ENCODE assay signal across 22 cellular contexts in genomic region chr1:25073640-25074270, GRCh38.
A peak's percentile ranks its signal among the peaks of the same experiment; 100 is the strongest.
DNase-seq lines count a peak whose midpoint lies in the region; ATAC-seq and TF ChIP-seq lines count a peak whose summit lies in the region.
"Had no signal": no experiment of that assay in that cellular context is flagged by ENCODE, and none has a peak within 500 bp of the region (broad histone marks: within the 10 kb centered on the region; RNA-seq: fewer than 3 reads in every experiment).

No MANE protein-coding gene starts in this region.

- DNase-seq in SK-N-MC (ENCODE audit: low read depth, low spot score) (no peak), lower lobe of right lung (peak; percentile 28), sigmoid colon (peak; percentile 41), NAMALWA (ENCODE audit: low spot score) (no peak), GM10266 (ENCODE audit: extremely low spot score) (no peak), pons (ENCODE audit: low spot score) (no peak)
- no peak for DNase-seq in central memory CD4-positive, alpha-beta T cell
- DNase-seq: ACHN; CD8-positive, alpha-beta T cell; KBM-7; MM.1S; NCI-H1092; NCI-H1436 treated with DMSO at 0.1 percent for 48 hours; NCI-H2029; NCI-H2227 treated with DMSO at 0.1 percent for 48 hours; NCI-H510A; PC-9; RPMI8226; SIG-M5 had no signal

- intact Hi-C loops in lower lobe of right lung (cut with DNase I): no loop called here
- intact Hi-C loops in sigmoid colon (cut with DNase I): no loop called here

- H3K9ac ChIP-seq in BLaER1: no peak overlapping the region
- H3K9ac ChIP-seq in SK-N-MC (ENCODE audit: insufficient read length): peak overlapping the region; percentile 75
- H3K9ac ChIP-seq: BLaER1 treated with 17β-estradiol and CSF1 and Interleukin-3, amounts not matched to agents 10 nM and 100 nM had no signal

- TF ChIP-seq POLR2A in sigmoid colon (IDR thresholded peaks at IDR 0.05): no peak

- no peak for TF ChIP-seq CTCF in lower lobe of right lung (IDR thresholded peaks at IDR 0.05)
- TF ChIP-seq CTCF in sigmoid colon (IDR thresholded peaks at IDR 0.05): no peak
- TF ChIP-seq CTCF in GM10266 (IDR thresholded peaks at IDR 0.05; ENCODE audit: control insufficient read depth, insufficient read depth, low read depth, missing control alignments): no peak

- H4K20me1 ChIP-seq in BLaER1: no peaks in the 10 kb centered on the region
- H4K20me1 ChIP-seq: BLaER1 treated with 17β-estradiol and CSF1 and Interleukin-3, amounts not matched to agents 10 nM and 100 nM had no signal

- H3K4me3 ChIP-seq in BLaER1 (no peak overlapping the region), SK-N-MC (no peak overlapping the region), lower lobe of right lung (no peak overlapping the region), sigmoid colon (no peak overlapping the region)
- H3K4me3 ChIP-seq: BLaER1 treated with 17β-estradiol and CSF1 and Interleukin-3, amounts not matched to agents 10 nM and 100 nM; PC-9 had no signal

- H3K4me1 ChIP-seq in BLaER1 (no peaks in the 10 kb centered on the region), lower lobe of right lung (no peaks in the 10 kb centered on the region), sigmoid colon (no peaks in the 10 kb centered on the region)

- H3K4me2 ChIP-seq in BLaER1: no peak overlapping the region
- H3K4me2 ChIP-seq: PC-9 had no signal

- H3K27me3 ChIP-seq in BLaER1 (no peaks in the 10 kb centered on the region), lower lobe of right lung (ENCODE audit: low read depth) (no peaks in the 10 kb centered on the region), sigmoid colon (no peaks in the 10 kb centered on the region)
- H3K27me3 ChIP-seq: BLaER1 treated with 17β-estradiol and CSF1 and Interleukin-3, amounts not matched to agents 10 nM and 100 nM had no signal

- H3K36me3 ChIP-seq in BLaER1 (no peaks in the 10 kb centered on the region), SK-N-MC (ENCODE audit: insufficient read depth, low read length) (no peaks in the 10 kb centered on the region), lower lobe of right lung (no peaks in the 10 kb centered on the region), sigmoid colon (no peaks in the 10 kb centered on the region)
- H3K36me3 ChIP-seq: BLaER1 treated with 17β-estradiol and CSF1 and Interleukin-3, amounts not matched to agents 10 nM and 100 nM had no signal

- H3K27ac ChIP-seq in BLaER1 (0 out of 2 replicates have a peak overlapping the region, but pooled peaks have one; percentile 4), SK-N-MC (peak overlapping the region; percentile 99), lower lobe of right lung (no peak overlapping the region), sigmoid colon (no peak overlapping the region)
- H3K27ac ChIP-seq: BLaER1 treated with 17β-estradiol and CSF1 and Interleukin-3, amounts not matched to agents 10 nM and 100 nM; PC-9 had no signal

- ATAC-seq in lower lobe of right lung: no peak
- ATAC-seq: CD8-positive, alpha-beta T cell; SK-N-SH treated with all-trans-retinoic acid at 6 μM for 48 hours had no signal

- TF ChIP-seq EP300 in sigmoid colon (IDR thresholded peaks at IDR 0.05): no peak

- 76 to 88% methylated on average over 12 of the region's 12 CpGs for WGBS in sigmoid colon, 2 donors

- H3K9me3 ChIP-seq in BLaER1 (peaks cover 13% of the 10 kb centered on the region), SK-N-MC (ENCODE audit: low read depth, low read length) (peaks cover 7% of the 10 kb centered on the region), lower lobe of right lung (no peaks in the 10 kb centered on the region), sigmoid colon (peaks cover 0 to 11% (median 3%) of the 10 kb centered on the region in 4 donors)

Comparison
In these comparisons a context has a peak if more than half of its experiments do, and no peak if none do; other contexts are left out.
1. H3K27ac ChIP-seq: peak in BLaER1 (single experiment) and SK-N-MC (single experiment); none in lower lobe of right lung (single experiment) and sigmoid colon (0 of 4).
2. DNase-seq: peak in lower lobe of right lung (single experiment) and sigmoid colon (single experiment); none in SK-N-MC (single experiment), central memory CD4-positive, alpha-beta T cell (single experiment), NAMALWA (single experiment), GM10266 (single experiment) and pons (single experiment).